In genomic region chr2:212811036-212811805, GRCh38 we compare ENCODE assay signal across 17 cellular contexts.
DNase-seq lines count a peak whose midpoint lies in the region; ATAC-seq, FAIRE-seq and TF ChIP-seq lines count a peak whose summit lies in the region.
"Had no signal": no experiment of that assay in that cellular context is flagged by ENCODE, and none has a peak within 500 bp of the region (broad histone marks: within the 10 kb centered on the region; RNA-seq: fewer than 3 reads in every experiment).

No MANE protein-coding gene starts in this region.

- H3K36me3 ChIP-seq in GM06990 (ENCODE audit: control insufficient read depth, insufficient read depth, low read length): no peaks in the 10 kb centered on the region
- no peaks in the 10 kb centered on the region for H3K36me3 ChIP-seq in kidney (ENCODE audit: control insufficient read depth in 1 of 2, insufficient read depth in 2 of 2, low read length in 2 of 2)
- H3K36me3 ChIP-seq: neural progenitor cell, spleen, tibial nerve had no signal

- intact Hi-C loops in kidney (cut with DNase I): no loop called here

- no peak overlapping the region for H3K27ac ChIP-seq in kidney (ENCODE audit: low read depth in 2 of 2, low read length in 2 of 2)
- H3K27ac ChIP-seq: neural progenitor cell, spleen, tibial nerve had no signal

- TF ChIP-seq CTCF in GM06990 (IDR thresholded peaks at IDR 0.05; ENCODE audit: insufficient read depth, low read length, poor library complexity, severe bottlenecking) (no peak), kidney (IDR thresholded peaks at IDR 0.05; ENCODE audit: borderline replicate concordance, extremely low read depth, insufficient read depth) (no peak)

- no peaks in the 10 kb centered on the region for H3K4me1 ChIP-seq in kidney (ENCODE audit: control insufficient read depth in 1 of 2, insufficient read depth in 1 of 2, low read depth in 1 of 2, low read length in 2 of 2)
- H3K4me1 ChIP-seq: neural progenitor cell, tibial nerve had no signal

- no peak overlapping the region for H3K4me3 ChIP-seq in GM06990 (replicated peaks; ENCODE audit: low read depth, low read length)
- H3K4me3 ChIP-seq in kidney (ENCODE audit: low read length in 2 of 2): no peak overlapping the region
- H3K4me3 ChIP-seq: GM23338, neural progenitor cell, spleen, tibial nerve had no signal

- H3K27me3 ChIP-seq in GM06990 (replicated peaks; ENCODE audit: control insufficient read depth, insufficient read depth, low read length): no peaks in the 10 kb centered on the region
- H3K27me3 ChIP-seq: neural progenitor cell, spleen, tibial nerve had no signal

- peak; percentile 21 for DNase-seq in GM06990 (ENCODE audit: extremely low read depth, insufficient read length)
- DNase-seq in OCI-M1 (lab: John Stamatoyannopoulos, UW): peak; percentile 78
- DNase-seq in iris pigment epithelial cell (ENCODE audit: low read depth): peak; percentile 51
- DNase-seq in kidney: no peak
- DNase-seq: activated CD4-positive, alpha-beta T cell treated with anti-CD3 and anti-CD28 coated beads, Interleukin-2, amount 10 ng/mL, durations not matched to agents 24 days and 14 days; activated effector memory CD4-positive, alpha-beta T cell treated with anti-CD3 and anti-CD28 coated beads, Interleukin-2, amount 50 U/mL, for 16 hours; hippocampal formation; spleen; T-cell had no signal

- ATAC-seq in HG02610 (IDR thresholded peaks at IDR 0.05; ENCODE audit: unreplicated experiment) (peak; percentile 69), HG03139 (IDR thresholded peaks at IDR 0.05; ENCODE audit: unreplicated experiment) (no peak), GM21381 (IDR thresholded peaks at IDR 0.05; ENCODE audit: unreplicated experiment) (no peak)
- ATAC-seq: GM23338, Panc1, T-cell had no signal

- no peaks in the 10 kb centered on the region for H3K9me3 ChIP-seq in kidney (ENCODE audit: control insufficient read depth in 1 of 2, low read length in 2 of 2)
- H3K9me3 ChIP-seq: spleen, tibial nerve had no signal

- FAIRE-seq in kidney (lab: Jason Lieb, UNC): no peak
- FAIRE-seq: endometrium had no signal

- H3K9ac ChIP-seq in kidney (ENCODE audit: low read length in 2 of 2): no peak overlapping the region
- H3K9ac ChIP-seq: neural progenitor cell had no signal
